10 cellular contexts compared by ENCODE assay signal in the genomic region with DNA sequence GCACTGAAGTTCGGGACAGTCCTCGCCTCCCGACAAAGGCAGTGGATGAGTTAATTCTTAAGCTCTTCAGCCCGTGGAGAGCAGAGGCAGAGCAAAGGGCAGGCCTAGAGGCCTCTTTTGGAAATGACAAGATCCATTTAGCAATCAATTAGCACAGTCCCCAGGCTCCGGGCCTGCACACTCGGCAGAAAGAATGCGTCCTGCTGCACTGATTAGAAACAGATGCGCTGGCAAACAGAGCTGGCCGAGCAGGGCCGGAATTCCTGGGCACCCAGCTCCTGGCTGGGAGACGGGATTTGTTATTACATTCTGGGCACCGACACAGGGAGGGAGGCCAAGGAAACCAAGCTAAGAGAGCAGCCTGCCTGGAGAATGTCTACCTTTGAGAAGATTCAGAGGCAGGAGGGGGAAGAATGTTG.
DNase-seq lines count a peak whose midpoint lies in the region; ATAC-seq and TF ChIP-seq lines count a peak whose summit lies in the region.
"Had no signal": no experiment of that assay in that cellular context is flagged by ENCODE, and none has a peak within 500 bp of the region (broad histone marks: within the 10 kb centered on the region; RNA-seq: fewer than 3 reads in every experiment).

No MANE protein-coding gene starts in this region.

- no peak for TF ChIP-seq POLR2A in erythroblast (IDR thresholded peaks at IDR 0.05; ENCODE audit: low read length)

- H3K9me3 ChIP-seq in SK-N-SH: no peaks in the 10 kb centered on the region
- H3K9me3 ChIP-seq: Peyer's patch had no signal

- H3K79me2 ChIP-seq in SK-N-SH (ENCODE audit: insufficient read depth): no peaks in the 10 kb centered on the region

- H3K9ac ChIP-seq in SK-N-SH: peak overlapping the region; percentile 26; the same call in 1 of the 2 replicates

- peak; percentile 49 for TF ChIP-seq RAD21 in SK-N-SH (IDR thresholded peaks at IDR 0.05; ENCODE audit: low read length)

- CTCF ChIA-PET in SK-N-SH (lab: Yijun Ruan, JAX): interaction anchor here (0.9 to 4.3 kb wide), 11 partner anchors 10 to 146 kb away, joined by 3 to 25 read pairs (median 5); no protein-coding TSS in a partner anchor

- DNase-seq in AG08396 (ENCODE audit: low spot score) (peak; percentile 93), SK-N-SH (peak; percentile 90), globus pallidus (ENCODE audit: low spot score) (peak; percentile 41), nucleus accumbens (lab: John Stamatoyannopoulos, UW) (peak in 33 of 56 donors; percentile 1 to 61 (median 18)), SHP77 treated with DMSO at 0.1 percent for 48 hours (lab: John Stamatoyannopoulos, UW) (no peak), NCI-H2029 treated with DMSO at 0.1 percent for 48 hours (lab: John Stamatoyannopoulos, UW) (no peak), erythroblast (lab: John Stamatoyannopoulos, UW) (no peak)
- DNase-seq: CD4-positive, CD25-positive, alpha-beta regulatory T cell had no signal

- H2AFZ ChIP-seq in SK-N-SH (ENCODE audit: low read depth): peak overlapping the region; percentile 69; the same call in 1 of the 2 replicates

- peak; percentile 34; the same call in 1 of the 2 replicates for TF ChIP-seq CTCF in SK-N-SH (IDR thresholded peaks at IDR 0.05)

- H3K4me1 ChIP-seq in SK-N-SH (ENCODE audit: control insufficient read depth in 1 of 2, insufficient read depth in 2 of 2, low read depth in 1 of 2, low read length in 1 of 2): peaks cover 23 to 24% of the 10 kb centered on the region in 2 experiments

- ATAC-seq in GM21529 (IDR thresholded peaks at IDR 0.05; ENCODE audit: unreplicated experiment): no peak

- H3K9me2 ChIP-seq in SK-N-SH: no peaks in the 10 kb centered on the region

- H3F3A ChIP-seq in SK-N-SH (replicated peaks; ENCODE audit: insufficient read depth): peaks cover 26% of the 10 kb centered on the region

- H3K36me3 ChIP-seq in SK-N-SH (replicated peaks in 1 of 2; ENCODE audit: control insufficient read depth in 1 of 2, insufficient read depth in 2 of 2, low read length in 1 of 2): no peaks in the 10 kb centered on the region
- H3K36me3 ChIP-seq: Peyer's patch had no signal

- H4K20me1 ChIP-seq in SK-N-SH (ENCODE audit: insufficient read depth): no peaks in the 10 kb centered on the region

- H3K27ac ChIP-seq in SK-N-SH (ENCODE audit: low read depth in 2 of 2, low read length in 1 of 2): peak overlapping the region; percentile 84 to 89

- H3K27me3 ChIP-seq in SK-N-SH (ENCODE audit: insufficient read depth): no peaks in the 10 kb centered on the region
- H3K27me3 ChIP-seq: Peyer's patch had no signal

- H3K4me3 ChIP-seq in SK-N-SH (ENCODE audit: low read depth in 2 of 2, low read length in 1 of 2): no peak overlapping the region
- H3K4me3 ChIP-seq: Peyer's patch had no signal

- POLR2A ChIA-PET in SK-N-SH (lab: Yijun Ruan, JAX): interaction anchor here (1.0 kb wide), 1 partner anchor 10 kb away, joined by 4 read pairs; no protein-coding TSS in a partner anchor

- 8% methylated on average over 12 of the region's 12 CpGs for WGBS in SK-N-SH (ENCODE audit: low lambda C conversion rate)

- peak overlapping the region; percentile 69 for H3K4me2 ChIP-seq in SK-N-SH

- peak; percentile 96 to 100 for TF ChIP-seq EP300 in SK-N-SH (IDR thresholded peaks at IDR 0.05; ENCODE audit: borderline replicate concordance in 1 of 2, low read depth in 1 of 2, low read length in 1 of 2)

TF ChIP-seq in SK-N-SH, 30 proteins besides CTCF, POLR2A, EP300 and RAD21 (continues in another document):
- TF ChIP-seq RXRA (IDR thresholded peaks at IDR 0.05; ENCODE audit: borderline replicate concordance, low read depth): peak; percentile 85
- TF ChIP-seq MEF2A (IDR thresholded peaks at IDR 0.05; ENCODE audit: borderline replicate concordance, low read depth): peak; percentile 84; the same call in 1 of the 2 replicates
- peak; percentile 37; the same call in 1 of the 2 replicates for TF ChIP-seq GABPA (IDR thresholded peaks at IDR 0.05; ENCODE audit: low read depth)
- TF ChIP-seq USF2 (IDR thresholded peaks at IDR 0.05; ENCODE audit: borderline replicate concordance, low read depth, low read length): no peak
- TF ChIP-seq, protein P1, sequence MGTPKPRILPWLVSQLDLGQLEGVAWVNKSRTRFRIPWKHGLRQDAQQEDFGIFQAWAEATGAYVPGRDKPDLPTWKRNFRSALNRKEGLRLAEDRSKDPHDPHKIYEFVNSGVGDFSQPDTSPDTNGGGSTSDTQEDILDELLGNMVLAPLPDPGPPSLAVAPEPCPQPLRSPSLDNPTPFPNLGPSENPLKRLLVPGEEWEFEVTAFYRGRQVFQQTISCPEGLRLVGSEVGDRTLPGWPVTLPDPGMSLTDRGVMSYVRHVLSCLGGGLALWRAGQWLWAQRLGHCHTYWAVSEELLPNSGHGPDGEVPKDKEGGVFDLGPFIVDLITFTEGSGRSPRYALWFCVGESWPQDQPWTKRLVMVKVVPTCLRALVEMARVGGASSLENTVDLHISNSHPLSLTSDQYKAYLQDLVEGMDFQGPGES (IDR thresholded peaks at IDR 0.05; ENCODE audit: low read depth, low read length): no peak
- no peak for TF ChIP-seq NRF1 (IDR thresholded peaks at IDR 0.05; ENCODE audit: low read depth, low read length)
- peak; percentile 99 for TF ChIP-seq TEAD4 (IDR thresholded peaks at IDR 0.05; ENCODE audit: borderline replicate concordance, insufficient read depth)
- TF ChIP-seq FOXM1 (IDR thresholded peaks at IDR 0.05; ENCODE audit: low read depth): peak; percentile 98
- TF ChIP-seq POLR2AphosphoS5 (IDR thresholded peaks at IDR 0.05; ENCODE audit: low read depth, low read length): peak; percentile 97
- TF ChIP-seq REST (IDR thresholded peaks at IDR 0.05; ENCODE audit: low read depth, low read length): peak; percentile 79
- peak; percentile 50 for TF ChIP-seq FOSL2 (IDR thresholded peaks at IDR 0.05; ENCODE audit: borderline replicate concordance, low read depth)
- no peak; the same call in none of the 2 replicates for TF ChIP-seq YY1 (IDR thresholded peaks at IDR 0.05; ENCODE audit: low read depth)
- TF ChIP-seq JUND (IDR thresholded peaks at IDR 0.05): peak; percentile 86
- peak; percentile 96 for TF ChIP-seq CHD2 (IDR thresholded peaks at IDR 0.05; ENCODE audit: low read length, partially characterized antibody)
- TF ChIP-seq, protein P2, sequence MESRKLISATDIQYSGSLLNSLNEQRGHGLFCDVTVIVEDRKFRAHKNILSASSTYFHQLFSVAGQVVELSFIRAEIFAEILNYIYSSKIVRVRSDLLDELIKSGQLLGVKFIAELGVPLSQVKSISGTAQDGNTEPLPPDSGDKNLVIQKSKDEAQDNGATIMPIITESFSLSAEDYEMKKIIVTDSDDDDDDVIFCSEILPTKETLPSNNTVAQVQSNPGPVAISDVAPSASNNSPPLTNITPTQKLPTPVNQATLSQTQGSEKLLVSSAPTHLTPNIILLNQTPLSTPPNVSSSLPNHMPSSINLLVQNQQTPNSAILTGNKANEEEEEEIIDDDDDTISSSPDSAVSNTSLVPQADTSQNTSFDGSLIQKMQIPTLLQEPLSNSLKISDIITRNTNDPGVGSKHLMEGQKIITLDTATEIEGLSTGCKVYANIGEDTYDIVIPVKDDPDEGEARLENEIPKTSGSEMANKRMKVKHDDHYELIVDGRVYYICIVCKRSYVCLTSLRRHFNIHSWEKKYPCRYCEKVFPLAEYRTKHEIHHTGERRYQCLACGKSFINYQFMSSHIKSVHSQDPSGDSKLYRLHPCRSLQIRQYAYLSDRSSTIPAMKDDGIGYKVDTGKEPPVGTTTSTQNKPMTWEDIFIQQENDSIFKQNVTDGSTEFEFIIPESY (IDR thresholded peaks at IDR 0.05; ENCODE audit: borderline replicate concordance, low read depth): peak; percentile 73; the same call in 1 of the 2 replicates
- peak; percentile 95 for TF ChIP-seq PBX3 (IDR thresholded peaks at IDR 0.05)

Comparison
In these comparisons a context has a peak if more than half of its experiments do, and no peak if none do; other contexts are left out.
1. DNase-seq: peak in AG08396 (single experiment), SK-N-SH (single experiment), globus pallidus (single experiment) and nucleus accumbens (33 of 56); none in SHP77 treated with DMSO at 0.1 percent for 48 hours (single experiment), NCI-H2029 treated with DMSO at 0.1 percent for 48 hours (single experiment) and erythroblast (0 of 2).